Comparison of ENCODE assay signal across 8 cellular contexts in the genomic region with DNA sequence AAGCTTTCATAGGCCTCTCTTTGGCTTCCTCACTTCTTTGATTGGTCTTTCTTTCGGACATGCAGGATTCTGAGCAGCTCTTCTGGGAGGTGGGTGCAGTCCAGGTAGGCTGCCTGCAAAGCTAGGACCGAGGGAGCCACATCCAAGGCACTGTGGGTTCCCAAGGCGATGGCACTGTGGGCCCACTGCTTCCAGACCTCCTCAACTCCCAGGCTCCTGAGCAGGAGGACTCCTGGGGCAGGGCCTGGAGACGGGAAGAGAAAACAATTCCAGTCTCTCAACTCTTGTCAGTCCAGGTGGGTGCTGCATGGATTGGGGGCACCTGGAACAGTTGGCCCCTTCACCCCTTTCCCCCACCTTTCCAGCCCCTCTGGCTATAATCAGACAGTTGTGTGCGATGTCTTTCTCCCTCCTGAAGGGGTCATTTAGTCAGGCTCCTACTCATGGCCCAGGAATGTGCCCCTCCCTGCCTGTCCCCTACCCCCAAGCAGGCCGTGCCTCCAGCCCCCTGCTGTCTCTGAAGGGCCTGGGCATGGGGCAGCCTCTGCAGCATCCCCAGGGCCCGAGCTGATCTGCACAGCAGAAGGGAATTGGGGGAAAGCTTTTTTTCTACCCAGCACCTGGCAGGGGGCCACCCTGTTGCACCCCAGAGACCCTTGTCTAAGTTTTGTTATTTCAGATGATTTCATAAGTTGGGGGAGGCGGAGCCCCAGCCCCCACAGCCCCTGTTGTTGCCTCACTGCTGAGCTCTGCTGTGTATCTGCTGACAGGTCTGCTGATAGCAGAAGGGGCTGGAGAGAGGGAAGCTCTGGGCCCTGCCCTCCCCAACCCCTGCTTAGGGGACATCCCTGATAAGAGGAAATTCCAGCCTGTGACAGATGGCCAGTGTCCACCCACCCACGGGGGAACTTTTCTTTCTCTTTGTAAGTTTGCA.
DNase-seq lines count a peak whose midpoint lies in the region; ATAC-seq and TF ChIP-seq lines count a peak whose summit lies in the region.

No MANE protein-coding gene starts in this region.

- TF ChIP-seq EP300 in SK-N-SH (IDR thresholded peaks at IDR 0.05; ENCODE audit: borderline replicate concordance in 1 of 2, low read depth in 1 of 2, low read length in 1 of 2), result peak in 1 of 2 experiments; percentile 86; a peak in 2 of 4 replicates

- no peak; the same call in 1 of the 2 replicates for TF ChIP-seq CTCF in SK-N-SH (IDR thresholded peaks at IDR 0.05)
- TF ChIP-seq CTCF in fibroblast of the aortic adventitia (IDR thresholded peaks at IDR 0.05; ENCODE audit: insufficient read depth, low read length), result peak; percentile 1

- H4K20me1 ChIP-seq in SK-N-SH (ENCODE audit: insufficient read depth), result peaks cover 81% of the 10 kb centered on the region

- no peak overlapping the region for H3K23ac ChIP-seq in trophoblast cell (ENCODE audit: low read length)

- POLR2A ChIA-PET in SK-N-SH (lab: Yijun Ruan, JAX), result interaction anchor here (0.5 to 1.9 kb wide), 5 partner anchors 12 to 456 kb away, joined by 3 to 4 read pairs (median 3); no protein-coding TSS in a partner anchor

- no peaks in the 10 kb centered on the region for H3K36me3 ChIP-seq in SK-N-SH (replicated peaks in 1 of 2; ENCODE audit: control insufficient read depth in 1 of 2, insufficient read depth in 2 of 2, low read length in 1 of 2)
- H3K36me3 ChIP-seq in trophoblast cell (ENCODE audit: control insufficient read depth in 1 of 2, insufficient read depth in 2 of 2, low read length in 2 of 2), result peaks cover 4 to 7% of the 10 kb centered on the region in 2 experiments

- H4K91ac ChIP-seq in trophoblast cell (ENCODE audit: low read depth, low read length), result peak overlapping the region; percentile 94

- WGBS in SK-N-SH (ENCODE audit: low lambda C conversion rate), result 40% methylated on average over 8 of the region's 9 CpGs
- WGBS in trophoblast cell (ENCODE audit: extremely low coverage, insufficient coverage, insufficient read length), result no CpG with 5 or more reads among the region's 9 CpGs

- H2AK5ac ChIP-seq in trophoblast cell (ENCODE audit: low read length), result peak overlapping the region; percentile 33

- no peaks in the 10 kb centered on the region for H3K9me2 ChIP-seq in SK-N-SH

- H2AFZ ChIP-seq in SK-N-SH (ENCODE audit: low read depth) (no peak overlapping the region), trophoblast cell (ENCODE audit: insufficient read depth, low read length, poor library complexity) (peak overlapping the region; percentile 12)

- H3K4me3 ChIP-seq in GM08714 (ENCODE audit: low read length), result peak overlapping the region; percentile 13; the same call in 1 of the 2 replicates
- H3K4me3 ChIP-seq in SK-N-SH (ENCODE audit: low read depth in 2 of 2, low read length in 1 of 2), result no peak overlapping the region
- H3K4me3 ChIP-seq in fibroblast of the aortic adventitia (ENCODE audit: low read depth, low read length), result no peak overlapping the region
- H3K4me3 ChIP-seq in trophoblast cell (ENCODE audit: low read depth, low read length), result no peak overlapping the region

- H3K14ac ChIP-seq in trophoblast cell (ENCODE audit: low read length), result peak overlapping the region; percentile 76

- peak; percentile 23; the same call in 1 of the 2 replicates for TF ChIP-seq RAD21 in SK-N-SH (IDR thresholded peaks at IDR 0.05; ENCODE audit: low read length)

- H3K4me2 ChIP-seq in SK-N-SH (peak overlapping the region; percentile 53), trophoblast cell (ENCODE audit: low read length) (peak overlapping the region; percentile 54)

- H3K9me3 ChIP-seq in SK-N-SH (no peaks in the 10 kb centered on the region), trophoblast cell (ENCODE audit: insufficient read depth, low read depth, low read length) (no peaks in the 10 kb centered on the region)

- H4K8ac ChIP-seq in trophoblast cell (ENCODE audit: low read depth, low read length), result peak overlapping the region; percentile 70

- peaks cover 96% of the 10 kb centered on the region for H3K79me2 ChIP-seq in SK-N-SH (ENCODE audit: insufficient read depth)
- peaks cover 24% of the 10 kb centered on the region for H3K79me2 ChIP-seq in trophoblast cell (ENCODE audit: control insufficient read depth, insufficient read depth, low read length, poor library complexity)

- H3K27ac ChIP-seq in SK-N-SH (ENCODE audit: low read depth in 2 of 2, low read length in 1 of 2), result peak overlapping the region; percentile 52 to 74
- H3K27ac ChIP-seq in trophoblast cell (ENCODE audit: low read depth, low read length), result peak overlapping the region; percentile 95

- H3K4me1 ChIP-seq in SK-N-SH (ENCODE audit: control insufficient read depth in 1 of 2, insufficient read depth in 2 of 2, low read depth in 1 of 2, low read length in 1 of 2) (peaks cover 60 to 67% of the 10 kb centered on the region in 2 experiments), trophoblast cell (ENCODE audit: control insufficient read depth in 1 of 2, insufficient read depth in 2 of 2, low read length in 2 of 2) (peaks cover 67 to 72% of the 10 kb centered on the region in 2 experiments)

- H2BK120ac ChIP-seq in trophoblast cell (ENCODE audit: insufficient read depth, low read length, poor library complexity), result peak overlapping the region; percentile 93

- H3K9ac ChIP-seq in SK-N-SH, result peak overlapping the region; percentile 7; the same call in 1 of the 2 replicates
- no peak overlapping the region for H3K9ac ChIP-seq in trophoblast cell (ENCODE audit: low read length)

- CTCF ChIA-PET in SK-N-SH (lab: Yijun Ruan, JAX), result interaction anchor here (0.9 to 2.9 kb wide), 9 partner anchors 11 to 542 kb away, joined by 3 to 24 read pairs (median 7); no protein-coding TSS in a partner anchor

- no peaks in the 10 kb centered on the region for H3K27me3 ChIP-seq in SK-N-SH (ENCODE audit: insufficient read depth)
- no peaks in the 10 kb centered on the region for H3K27me3 ChIP-seq in trophoblast cell (ENCODE audit: insufficient read depth, low read length)

- DNase-seq in SK-N-SH (peak; percentile 89), fibroblast of the aortic adventitia (ENCODE audit: low read depth) (peak; percentile 85), trophoblast cell (no peak), NCI-H2227 treated with DMSO at 0.1 percent for 48 hours (lab: John Stamatoyannopoulos, UW) (no peak), NCI-H128 (lab: John Stamatoyannopoulos, UW; ENCODE audit: unreplicated experiment) (no peak)

- H3K18ac ChIP-seq in trophoblast cell (ENCODE audit: low read length), result peak overlapping the region; percentile 85

- peak overlapping the region; percentile 93 for H2BK12ac ChIP-seq in trophoblast cell (ENCODE audit: low read length)

- H2BK5ac ChIP-seq in trophoblast cell (ENCODE audit: low read depth, low read length, poor library complexity), result peak overlapping the region; percentile 90

- H3F3A ChIP-seq in SK-N-SH (replicated peaks; ENCODE audit: insufficient read depth), result peaks cover 20% of the 10 kb centered on the region

- H4K12ac ChIP-seq in trophoblast cell (ENCODE audit: low read depth, low read length), result no peak overlapping the region

- no peak for ATAC-seq in HG03469 (IDR thresholded peaks at IDR 0.05; ENCODE audit: unreplicated experiment)
- no peak for ATAC-seq in HG03039 (IDR thresholded peaks at IDR 0.05; ENCODE audit: unreplicated experiment)

- peak overlapping the region; percentile 70 for H3K4ac ChIP-seq in trophoblast cell (ENCODE audit: low read depth, low read length)

- H3K79me1 ChIP-seq in trophoblast cell (ENCODE audit: low read length), result peaks cover 51% of the 10 kb centered on the region

TF ChIP-seq in SK-N-SH, 30 proteins besides CTCF, POLR2A, EP300 and RAD21 (continues in another document):
- TF ChIP-seq NRF1 (IDR thresholded peaks at IDR 0.05; ENCODE audit: low read depth, low read length) (no peak), TEAD4 (IDR thresholded peaks at IDR 0.05; ENCODE audit: borderline replicate concordance, insufficient read depth) (0 out of 2 replicates have a peak, but pooled peaks have one; percentile 9), RXRA (IDR thresholded peaks at IDR 0.05; ENCODE audit: borderline replicate concordance, low read depth) (no peak), SIN3A (IDR thresholded peaks at IDR 0.05; ENCODE audit: borderline replicate concordance, low read depth, low read length) (no peak), TCF12 (IDR thresholded peaks at IDR 0.05) (peak; percentile 69; the same call in 1 of the 2 replicates), SMC3 (IDR thresholded peaks at IDR 0.05; ENCODE audit: low read depth, low read length) (peak; percentile 23; the same call in 1 of the 2 replicates), GATA2 (CRISPR knock-in tag; IDR thresholded peaks at IDR 0.05) (peak; percentile 91), EZH2phosphoT487 (IDR thresholded peaks at IDR 0.05; ENCODE audit: borderline replicate concordance, low read depth) (no peak)
- TF ChIP-seq, protein P1, sequence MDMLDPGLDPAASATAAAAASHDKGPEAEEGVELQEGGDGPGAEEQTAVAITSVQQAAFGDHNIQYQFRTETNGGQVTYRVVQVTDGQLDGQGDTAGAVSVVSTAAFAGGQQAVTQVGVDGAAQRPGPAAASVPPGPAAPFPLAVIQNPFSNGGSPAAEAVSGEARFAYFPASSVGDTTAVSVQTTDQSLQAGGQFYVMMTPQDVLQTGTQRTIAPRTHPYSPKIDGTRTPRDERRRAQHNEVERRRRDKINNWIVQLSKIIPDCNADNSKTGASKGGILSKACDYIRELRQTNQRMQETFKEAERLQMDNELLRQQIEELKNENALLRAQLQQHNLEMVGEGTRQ (IDR thresholded peaks at IDR 0.05; ENCODE audit: borderline replicate concordance, low read depth, low read length), result no peak
- TF ChIP-seq, protein P2, sequence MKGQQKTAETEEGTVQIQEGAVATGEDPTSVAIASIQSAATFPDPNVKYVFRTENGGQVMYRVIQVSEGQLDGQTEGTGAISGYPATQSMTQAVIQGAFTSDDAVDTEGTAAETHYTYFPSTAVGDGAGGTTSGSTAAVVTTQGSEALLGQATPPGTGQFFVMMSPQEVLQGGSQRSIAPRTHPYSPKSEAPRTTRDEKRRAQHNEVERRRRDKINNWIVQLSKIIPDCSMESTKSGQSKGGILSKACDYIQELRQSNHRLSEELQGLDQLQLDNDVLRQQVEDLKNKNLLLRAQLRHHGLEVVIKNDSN (IDR thresholded peaks at IDR 0.05; ENCODE audit: borderline replicate concordance, low read depth), result no peak
- TF ChIP-seq, protein P3, sequence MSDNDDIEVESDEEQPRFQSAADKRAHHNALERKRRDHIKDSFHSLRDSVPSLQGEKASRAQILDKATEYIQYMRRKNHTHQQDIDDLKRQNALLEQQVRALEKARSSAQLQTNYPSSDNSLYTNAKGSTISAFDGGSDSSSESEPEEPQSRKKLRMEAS (IDR thresholded peaks at IDR 0.05; ENCODE audit: low read depth), result no peak

Comparison
In these comparisons a context has a peak if more than half of its experiments do, and no peak if none do; other contexts are left out.
1. DNase-seq: peak in SK-N-SH (single experiment) and fibroblast of the aortic adventitia (single experiment); none in trophoblast cell (0 of 2), NCI-H2227 treated with DMSO at 0.1 percent for 48 hours (single experiment) and NCI-H128 (single experiment).